In the genomic region with DNA sequence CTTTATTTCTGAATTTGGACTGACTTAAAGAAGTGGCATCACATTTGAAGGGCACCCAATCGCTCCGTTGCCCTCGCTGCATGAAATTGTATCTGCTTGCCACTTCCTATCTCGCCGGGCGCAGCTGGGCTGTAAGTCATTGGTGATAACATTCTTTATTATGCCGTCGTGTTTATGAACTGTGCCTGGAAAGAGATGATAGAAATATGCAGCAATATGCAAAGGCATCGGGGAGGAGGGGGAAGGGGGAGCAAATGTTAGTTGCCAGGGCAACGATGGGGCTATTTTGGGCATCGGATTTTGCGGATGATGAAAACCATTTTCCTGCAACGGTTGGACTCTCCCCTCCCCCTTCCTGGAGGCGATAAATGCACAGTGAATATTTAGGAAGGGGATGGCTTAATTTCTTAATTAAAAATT, we compare ENCODE assay signal across 7 cellular contexts.
A peak's percentile ranks its signal among the peaks of the same experiment; 100 is the strongest.
DNase-seq lines count a peak whose midpoint lies in the region; ATAC-seq and TF ChIP-seq lines count a peak whose summit lies in the region.

No MANE protein-coding gene starts in this region.

- DNase-seq in KBM-7 (peak; percentile 64), WTC11 (ENCODE audit: low spot score) (no peak), cardiac septum (ENCODE audit: low spot score) (peak; percentile 65), smooth muscle cell (lab: John Stamatoyannopoulos, UW; ENCODE audit: unreplicated experiment) (no peak), GM20000 (ENCODE audit: low spot score) (no peak), HuH-7 (ENCODE audit: low spot score) (no peak)

- TF ChIP-seq CTCF in WTC11 (IDR thresholded peaks at IDR 0.05) (no peak), smooth muscle cell (IDR thresholded peaks at IDR 0.05; ENCODE audit: borderline replicate concordance, insufficient read depth, poor library complexity, severe bottlenecking) (no peak), GM20000 (IDR thresholded peaks at IDR 0.05; ENCODE audit: extremely low read depth, missing control alignments) (no peak)

- intact Hi-C loops in cardiac septum (cut with DNase I), result no loop called here

- no peak overlapping the region for H3K9ac ChIP-seq in smooth muscle cell (ENCODE audit: low read depth)

- H3K9me3 ChIP-seq in smooth muscle cell (replicated peaks; ENCODE audit: low read depth), result no peaks in the 10 kb centered on the region

- 48% methylated on average over 14 of the region's 14 CpGs for WGBS in smooth muscle cell (ENCODE audit: low lambda C conversion rate)

- H3K27ac ChIP-seq in smooth muscle cell (ENCODE audit: low read depth), result no peak overlapping the region

- no peak overlapping the region for H2AFZ ChIP-seq in smooth muscle cell (ENCODE audit: low read depth)

- H3K27ac Mint-ChIP-seq in WTC11, result no peak overlapping the region

- POLR2A ChIA-PET in WTC11 (lab: Charles Lee), result no interaction called here

- no peak for ATAC-seq in WTC11
- ATAC-seq in GM21528 (IDR thresholded peaks at IDR 0.05; ENCODE audit: low FRiP score, unreplicated experiment), result no peak

- H3K27me3 Mint-ChIP-seq in WTC11 (ENCODE audit: low read depth), result peaks cover 27% of the 10 kb centered on the region

- peaks cover 18% of the 10 kb centered on the region for H3K4me1 ChIP-seq in smooth muscle cell (ENCODE audit: low read depth)

- no peaks in the 10 kb centered on the region for H3K36me3 ChIP-seq in smooth muscle cell (ENCODE audit: low read depth)

- no peaks in the 10 kb centered on the region for H3F3A ChIP-seq in smooth muscle cell (ENCODE audit: low read depth)

- H3K36me3 Mint-ChIP-seq in WTC11, result no peaks in the 10 kb centered on the region

- peak overlapping the region; percentile 50 for H3K4me3 Mint-ChIP-seq in WTC11

- H3K27me3 ChIP-seq in smooth muscle cell (ENCODE audit: low read depth), result no peaks in the 10 kb centered on the region

- peak overlapping the region; percentile 17 for H3K4me2 ChIP-seq in smooth muscle cell

- H3K79me2 ChIP-seq in smooth muscle cell (ENCODE audit: low read depth), result no peaks in the 10 kb centered on the region

- CTCF ChIA-PET in WTC11 (lab: Charles Lee), result interaction anchor here (0.8 to 2.0 kb wide), 7 partner anchors 17 to 448 kb away, joined by 3 to 6 read pairs (median 4); no protein-coding TSS in a partner anchor

- peaks cover 4% of the 10 kb centered on the region; the same call in 1 of the 2 replicates for H3K9me3 Mint-ChIP-seq in WTC11

- peaks cover 12% of the 10 kb centered on the region for H3K4me1 Mint-ChIP-seq in WTC11

- in situ Hi-C loops in KBM-7 (cut with MboI; ENCODE audit: low pct_unique_long_range_greater_than_20kb, low sequenced_read_pairs), result no loop called here

- H4K20me1 ChIP-seq in smooth muscle cell (ENCODE audit: low read depth), result no peaks in the 10 kb centered on the region

- H3K4me3 ChIP-seq in smooth muscle cell, result no peak overlapping the region

TF ChIP-seq in WTC11, 78 proteins besides CTCF, POLR2A, EP300 and RAD21:
- TF ChIP-seq MYBL2 (CRISPR knock-in tag; IDR thresholded peaks at IDR 0.05) (no peak), ATF2 (CRISPR knock-in tag; IDR thresholded peaks at IDR 0.05; ENCODE audit: borderline replicate concordance, low read depth) (no peak), ZMAT4 (CRISPR knock-in tag; IDR thresholded peaks at IDR 0.05) (no peak)

Comparison
In these comparisons a context has a peak if more than half of its experiments do, and no peak if none do; other contexts are left out.
1. DNase-seq: peak in KBM-7 (single experiment) and cardiac septum (single experiment); none in WTC11 (single experiment), smooth muscle cell (single experiment), GM20000 (single experiment) and HuH-7 (single experiment).